In genomic region chr19:12628040-12629022, GRCh38 we compare ENCODE assay signal across 25 cellular contexts. TPM values are rescaled to one million over a fixed set of nuclear protein-coding genes. Genes with fewer than 3 reads are reported as not detected.
DNase-seq lines count a peak whose midpoint lies in the region; ATAC-seq and TF ChIP-seq lines count a peak whose summit lies in the region.
"Had no signal": no experiment of that assay in that cellular context is flagged by ENCODE, and none has a peak within 500 bp of the region (broad histone marks: within the 10 kb centered on the region; RNA-seq: fewer than 3 reads in every experiment).

No MANE protein-coding gene starts in this region.

- ATAC-seq in HG03442 (IDR thresholded peaks at IDR 0.05; ENCODE audit: unreplicated experiment) (no peak), GM18873 (IDR thresholded peaks at IDR 0.05; ENCODE audit: low FRiP score, unreplicated experiment) (no peak)
- ATAC-seq: mucosa of descending colon; right cardiac atrium; stimulated activated memory B cell treated with anti-CD40 and anti-IgM and Interleukin-4, amounts not matched to agents 10 μg/mL and 1 μg/mL and 100 μg/mL, for 72 hours had no signal

- peaks cover 50% of the 10 kb centered on the region for H3K9me3 ChIP-seq in iPS-20b (ENCODE audit: insufficient read depth, low read depth, low read length)

- no peak for TF ChIP-seq CTCF in cardiac fibroblast (IDR thresholded peaks at IDR 0.05; ENCODE audit: low read depth, low read length)

- DNase-seq in DMS 273 (lab: John Stamatoyannopoulos, UW; ENCODE audit: unreplicated experiment) (peak; percentile 55), DMS 273 treated with DMSO at 0.1 percent for 48 hours (lab: John Stamatoyannopoulos, UW) (no peak), LHCN-M2 (ENCODE audit: low read depth) (peak; percentile 32), cardiac fibroblast (ENCODE audit: low read depth in 2 of 2) (peak; percentile 17 to 36), NCI-H748 treated with DMSO at 0.1 percent for 48 hours (lab: John Stamatoyannopoulos, UW) (no peak)
- DNase-seq: activated CD4-positive, CD25-positive, alpha-beta regulatory T cell; activated naive CD8-positive, alpha-beta T cell treated with anti-CD3 and anti-CD28 coated beads for 36 hours; BE2C; central memory CD4-positive, alpha-beta T cell; DND-41; effector CD8-positive, alpha-beta T cell; foreskin melanocyte; GM23248; mucosa of descending colon; NCI-H2081; NCI-H524 treated with DMSO at 0.1 percent for 48 hours; right cardiac atrium; stimulated activated CD4-positive, alpha-beta T cell treated with anti-CD3 and anti-CD28 coated beads, Interleukin-15, amount 100 ng/mL, for 24 hours had no signal

- H3K27ac ChIP-seq in iPS-20b (ENCODE audit: low read length) = no peak overlapping the region
- H3K27ac ChIP-seq: 22Rv1, GM23248, neutrophil, SJSA1 had no signal

- no peaks in the 10 kb centered on the region for H3K4me1 ChIP-seq in iPS-20b (ENCODE audit: insufficient read depth, low read length)
- H3K4me1 ChIP-seq: BE2C, SJSA1 had no signal

- peaks cover 78% of the 10 kb centered on the region for H3K36me3 ChIP-seq in iPS-20b (ENCODE audit: insufficient read depth, low read depth, low read length)

- no peaks in the 10 kb centered on the region for H3K27me3 ChIP-seq in iPS-20b (ENCODE audit: insufficient read depth, low read length)
- H3K27me3 ChIP-seq: BE2C, neutrophil, SJSA1 had no signal

- H3K9ac ChIP-seq in iPS-20b (ENCODE audit: low read depth, low read length) = no peak overlapping the region
- H3K9ac ChIP-seq: GM23248 had no signal

- H3K4me3 ChIP-seq in cardiac fibroblast (replicated peaks in 1 of 2; ENCODE audit: low read depth in 2 of 2, low read length in 2 of 2) = no peak overlapping the region
- peak overlapping the region; percentile 9; the same call in 1 of the 2 replicates for H3K4me3 ChIP-seq in iPS-20b (ENCODE audit: low read length)
- H3K4me3 ChIP-seq: GM23248, mucosa of descending colon, SJSA1 had no signal

RNA-seq across cellular contexts. Expression of gene ZNF791, which starts 17.6 kb away (rescaled TPM):
- total RNA-seq in LHCN-M2 (2014; rRNA removed) = 8.4 and 11.5 TPM in 2 replicates
- polyA plus RNA-seq in LHCN-M2 (2012) = 6.4 TPM

RNA-seq across cellular contexts. Expression of gene ZNF490, which starts 17.7 kb away (rescaled TPM):
- total RNA-seq in LHCN-M2 (2014; rRNA removed) = 6.4 and 10.3 TPM in 2 replicates
- polyA plus RNA-seq in LHCN-M2 (2012) = 1.7 TPM

RNA-seq across cellular contexts. Expression of gene MAN2B1, which starts 38.2 kb away (rescaled TPM):
- total RNA-seq in LHCN-M2 (2014; rRNA removed) = 48.1 and 73.8 TPM in 2 replicates
- polyA plus RNA-seq in LHCN-M2 (2012) = 26.3 TPM

RNA-seq across cellular contexts. Expression of gene WDR83, which starts 38.3 kb away (rescaled TPM):
- total RNA-seq in LHCN-M2 (2014; rRNA removed) = 9.1 and 10.0 TPM in 2 replicates
- polyA plus RNA-seq in LHCN-M2 (2012) = 11.3 TPM

RNA-seq across cellular contexts. Expression of gene DHPS, which starts 53.3 kb away (rescaled TPM):
- total RNA-seq in LHCN-M2 (2014; rRNA removed) = 106 and 109 TPM in 2 replicates
- polyA plus RNA-seq in LHCN-M2 (2012) = 66.0 TPM

Comparison
In these comparisons a context has a peak if more than half of its experiments do, and no peak if none do; other contexts are left out.
1. DNase-seq: peak in DMS 273 (single experiment), LHCN-M2 (single experiment) and cardiac fibroblast (2 of 2); none in DMS 273 treated with DMSO at 0.1 percent for 48 hours (single experiment) and NCI-H748 treated with DMSO at 0.1 percent for 48 hours (single experiment).